Comparison of ENCODE assay signal across 24 cellular contexts in genomic region chr12:14994610-14995009, GRCh38. TPM values are rescaled to one million over a fixed set of nuclear protein-coding genes. Genes with fewer than 3 reads are reported as not detected.
DNase-seq lines count a peak whose midpoint lies in the region; ATAC-seq, FAIRE-seq and TF ChIP-seq lines count a peak whose summit lies in the region.
"Had no signal": no experiment of that assay in that cellular context is flagged by ENCODE, and none has a peak within 500 bp of the region (broad histone marks: within the 10 kb centered on the region; RNA-seq: fewer than 3 reads in every experiment).

No MANE protein-coding gene starts in this region.

- no peak overlapping the region for H3K56ac ChIP-seq in H1 (replicated peaks; ENCODE audit: insufficient read length, low read depth, low read length)

- no peak overlapping the region for H3K18ac ChIP-seq in H1 (ENCODE audit: extremely low read depth, low read length)

- peak overlapping the region; percentile 15 for H3K9ac ChIP-seq in Loucy (ENCODE audit: low read depth, low read length, poor library complexity, severe bottlenecking)
- no peak overlapping the region for H3K9ac ChIP-seq in H1 (replicated peaks in 1 of 4; ENCODE audit: extremely low read depth in 1 of 4, low read depth in 3 of 4, low read length in 3 of 4)
- H3K9ac ChIP-seq: GM23248 had no signal

- H3K36me3 Mint-ChIP-seq in activated CD4-positive, alpha-beta T cell treated with anti-CD3 and anti-CD28 coated beads for 36 hours (ENCODE audit: low read depth): no peaks in the 10 kb centered on the region
- H3K36me3 Mint-ChIP-seq: CD14-positive monocyte had no signal

- no peaks in the 10 kb centered on the region for H3K9me2 ChIP-seq in Loucy (replicated peaks; ENCODE audit: low read depth, low read length)

- H4K91ac ChIP-seq in H1 (replicated peaks; ENCODE audit: insufficient read length, low read length): no peak overlapping the region

- no peak overlapping the region for H2BK15ac ChIP-seq in H1 (ENCODE audit: low read length)

- no peaks in the 10 kb centered on the region for H3K9me3 ChIP-seq in Loucy (ENCODE audit: insufficient read depth, low read depth, low read length)
- no peaks in the 10 kb centered on the region for H3K9me3 ChIP-seq in H1 (ENCODE audit: insufficient read depth in 2 of 2, low read depth in 1 of 2, low read length in 1 of 2)
- H3K9me3 ChIP-seq in sigmoid colon: no peaks in the 10 kb centered on the region
- H3K9me3 ChIP-seq: A549 had no signal

- POLR2A ChIA-PET in activated CD4-positive, alpha-beta T cell treated with anti-CD3 and anti-CD28 coated beads for 36 hours (lab: Charles Lee): no interaction called here
- POLR2A ChIA-PET in H1 (lab: Charles Lee; ENCODE audit: partially characterized antibody): interaction anchor here (1.4 kb wide), 1 partner anchor 223 kb away, joined by 4 read pairs; a partner anchor contains a TSS

- H3K4me3 ChIP-seq in Loucy (ENCODE audit: low read length, poor library complexity, severe bottlenecking): no peak overlapping the region
- no peak overlapping the region for H3K4me3 ChIP-seq in H1 (ENCODE audit: extremely low read depth in 1 of 4, insufficient read depth in 2 of 4, low read depth in 3 of 4, low read length in 4 of 4)
- H3K4me3 ChIP-seq in sigmoid colon: no peak overlapping the region
- H3K4me3 ChIP-seq: A549, GM23248, spleen had no signal

- H3K27me3 ChIP-seq in Loucy (ENCODE audit: insufficient read depth, low read length, poor library complexity, severe bottlenecking) (no peaks in the 10 kb centered on the region), H1 (replicated peaks in 1 of 4; ENCODE audit: control insufficient read depth in 3 of 4, extremely low read depth in 1 of 4, insufficient read depth in 3 of 4, low read length in 3 of 4) (no peaks in the 10 kb centered on the region), sigmoid colon (no peaks in the 10 kb centered on the region)
- H3K27me3 ChIP-seq: spleen had no signal

- no peaks in the 10 kb centered on the region for H3K27me3 Mint-ChIP-seq in activated CD4-positive, alpha-beta T cell treated with anti-CD3 and anti-CD28 coated beads for 36 hours

- no peak overlapping the region for H3K27ac ChIP-seq in H1 (ENCODE audit: low read depth, low read length)
- H3K27ac ChIP-seq in sigmoid colon: peak overlapping the region in 3 of 4 donors; percentile 25 to 62 (median 43)
- H3K27ac ChIP-seq: A549, GM23248 had no signal

- TF ChIP-seq POLR2A in H1 (IDR thresholded peaks at IDR 0.05; ENCODE audit: control extremely low read depth in 1 of 2, low read depth in 2 of 2, low read length in 2 of 2) (no peak), sigmoid colon (IDR thresholded peaks at IDR 0.05) (no peak)

- H3K4me2 ChIP-seq in Loucy (ENCODE audit: low read depth, low read length, poor library complexity, severe bottlenecking): no peak overlapping the region
- H3K4me2 ChIP-seq in H1 (ENCODE audit: insufficient read depth in 1 of 2, low read depth in 2 of 2, low read length in 2 of 2): no peak overlapping the region

- H3K4ac ChIP-seq in H1 (replicated peaks; ENCODE audit: insufficient read length, low read depth, low read length): no peak overlapping the region

- H4K20me1 ChIP-seq in Loucy (ENCODE audit: insufficient read depth, low read length, poor library complexity, severe bottlenecking): no peaks in the 10 kb centered on the region
- H4K20me1 ChIP-seq in H1 (replicated peaks in 1 of 2; ENCODE audit: control insufficient read depth in 1 of 2, insufficient read depth in 2 of 2, low read length in 2 of 2): no peaks in the 10 kb centered on the region

- H4K5ac ChIP-seq in H1 (ENCODE audit: insufficient read length, low read depth, low read length): no peak overlapping the region

- TF ChIP-seq CTCF in Loucy (conservative IDR thresholded peaks at IDR 0.05; ENCODE audit: low read length) (no peak), H1 (IDR thresholded peaks at IDR 0.05; ENCODE audit: control extremely low read depth in 1 of 3, insufficient read depth in 1 of 3, low read depth in 1 of 3, low read length in 3 of 3) (no peak), sigmoid colon (IDR thresholded peaks at IDR 0.05) (no peak)

- H3K79me2 ChIP-seq in Loucy (ENCODE audit: insufficient read depth, low read length) (no peaks in the 10 kb centered on the region), H1 (ENCODE audit: control insufficient read depth in 1 of 2, insufficient read depth in 2 of 2, low read length in 2 of 2) (no peaks in the 10 kb centered on the region)

- FAIRE-seq in H1 (lab: Jason Lieb, UNC): no peak
- FAIRE-seq: A549 had no signal

- H2AK5ac ChIP-seq in H1 (ENCODE audit: low read depth, low read length): no peak overlapping the region

- no peak for DNase-seq in activated CD4-positive, alpha-beta T cell treated with anti-CD3 and anti-CD28 coated beads for 36 hours
- DNase-seq in activated CD4-positive, alpha-beta T cell treated with anti-CD3 and anti-CD28 coated beads for 1 hour: no peak
- DNase-seq in H1 (ENCODE audit: low read depth in 1 of 2, low spot score in 2 of 2): no peak
- no peak for DNase-seq in sigmoid colon
- no peak for DNase-seq in stimulated activated CD4-positive, alpha-beta T cell treated with anti-CD3 and anti-CD28 coated beads, Interleukin-1b, Interleukin-23, amount 100 ng/mL, for 48 hours
- no peak for DNase-seq in COR-L47 (lab: John Stamatoyannopoulos, UW)
- no peak for DNase-seq in DMS79 (lab: John Stamatoyannopoulos, UW)
- DNase-seq: activated effector memory CD4-positive, alpha-beta T cell treated with anti-CD3 and anti-CD28 coated beads, Interleukin-2, amount 50 U/mL, for 16 hours; NCI-H2029; NCI-H510A; Right ventricle myocardium superior; spleen had no signal

- H3K79me1 ChIP-seq in H1 (ENCODE audit: low read depth, low read length): no peaks in the 10 kb centered on the region

- no peak for ATAC-seq in activated CD4-positive, alpha-beta T cell treated with anti-CD3 and anti-CD28 coated beads for 36 hours

- H3K14ac ChIP-seq in H1 (ENCODE audit: insufficient read length): no peak overlapping the region

- H3K4me1 ChIP-seq in Loucy (ENCODE audit: insufficient read depth, low read length, poor library complexity, severe bottlenecking) (peaks cover 21% of the 10 kb centered on the region), H1 (replicated peaks in 1 of 4; ENCODE audit: control insufficient read depth in 3 of 4, insufficient read depth in 4 of 4, low read length in 3 of 4) (no peaks in the 10 kb centered on the region), sigmoid colon (peaks cover 0 to 48% (median 35%) of the 10 kb centered on the region in 4 donors)

- 89% methylated on average over 3 of the region's 3 CpGs; no CpG with 5 or more reads in 1 of the 2 experiments for WGBS in H1 (ENCODE audit: extremely low coverage in 1 of 2, insufficient coverage in 1 of 2, insufficient read length in 1 of 2, insufficient replicate concordance in 2 of 2, low coverage in 1 of 2, low lambda C conversion rate in 2 of 2, missing lambda C conversion rate in 1 of 2), 2 experiments
- 40 to 59% methylated on average over 3 of the region's 3 CpGs for WGBS in sigmoid colon, 2 donors

- H2BK12ac ChIP-seq in H1 (ENCODE audit: low read depth, low read length): no peak overlapping the region

- no peak overlapping the region for H2BK20ac ChIP-seq in H1 (ENCODE audit: low read length)

- H2AFZ ChIP-seq in Loucy (ENCODE audit: low read length): no peak overlapping the region
- H2AFZ ChIP-seq in H1 (ENCODE audit: low read length): 0 out of 2 replicates have a peak overlapping the region, but pooled peaks have one; percentile 10
- H2AFZ ChIP-seq: GM23248 had no signal

- H3K36me3 ChIP-seq in Loucy (ENCODE audit: insufficient read depth, low read length): no peaks in the 10 kb centered on the region
- no peaks in the 10 kb centered on the region for H3K36me3 ChIP-seq in H1 (ENCODE audit: control insufficient read depth in 2 of 4, insufficient read depth in 4 of 4, low read length in 3 of 4)
- no peaks in the 10 kb centered on the region for H3K36me3 ChIP-seq in sigmoid colon
- H3K36me3 ChIP-seq: spleen had no signal

- TF ChIP-seq EP300 in H1 (IDR thresholded peaks at IDR 0.05; ENCODE audit: borderline replicate concordance in 1 of 2, low read depth in 2 of 2, low read length in 2 of 2) (no peak), sigmoid colon (IDR thresholded peaks at IDR 0.05) (no peak)

- no peaks in the 10 kb centered on the region for H3F3A ChIP-seq in Loucy (ENCODE audit: low read depth)

- peak overlapping the region; percentile 53 for H3K27ac Mint-ChIP-seq in activated CD4-positive, alpha-beta T cell treated with anti-CD3 and anti-CD28 coated beads for 36 hours

- H3K4me1 Mint-ChIP-seq in activated CD4-positive, alpha-beta T cell treated with anti-CD3 and anti-CD28 coated beads for 36 hours: peaks cover 29% of the 10 kb centered on the region

- intact Hi-C loops in activated CD4-positive, alpha-beta T cell treated with anti-CD3 and anti-CD28 coated beads for 36 hours (cut with DNase I, micrococcal nuclease): loop anchor here (1.0 to 5.0 kb wide), 10 partner anchors 34 to 757 kb away; partner anchors contain the start of genes ARHGDIB (in 1 of the 2), ERP27 (in 1 of the 2) and RERG (in 1 of the 2)
- intact Hi-C loops in sigmoid colon (cut with DNase I): loop anchor here (1.0 to 10.0 kb wide), 8 partner anchors 47 to 760 kb away; a partner anchor contains a TSS

- no peak overlapping the region for H4K8ac ChIP-seq in H1 (ENCODE audit: extremely low read depth, insufficient read depth, low read length)

- no peak overlapping the region for H2BK120ac ChIP-seq in H1 (replicated peaks; ENCODE audit: low read depth, low read length)

- H3K4me3 Mint-ChIP-seq in activated CD4-positive, alpha-beta T cell treated with anti-CD3 and anti-CD28 coated beads for 36 hours: no peak overlapping the region
- H3K4me3 Mint-ChIP-seq: CD14-positive monocyte, nephron had no signal

- H3K23me2 ChIP-seq in H1 (ENCODE audit: low read depth, low read length): no peaks in the 10 kb centered on the region

- H3K23ac ChIP-seq in H1 (ENCODE audit: insufficient read length): no peak overlapping the region

- H2BK5ac ChIP-seq in H1 (ENCODE audit: low read depth, low read length): no peak overlapping the region

- CTCF ChIA-PET in activated CD4-positive, alpha-beta T cell treated with anti-CD3 and anti-CD28 coated beads for 36 hours (lab: Charles Lee): interaction anchor here (0.8 to 4.8 kb wide), 27 partner anchors 9 to 227 kb away, joined by 3 to 85 read pairs (median 5); partner anchors contain the start of genes ART4, C12orf60, ERP27 and PDE6H
- CTCF ChIA-PET in H1 (lab: Charles Lee; ENCODE audit: partially characterized antibody): interaction anchor here (0.7 to 12.5 kb wide), 24 partner anchors 10 to 552 kb away, joined by 3 to 116 read pairs (median 5); partner anchors contain the start of genes ART4, ERP27 and PDE6H

- peaks cover 9% of the 10 kb centered on the region for H3K9me3 Mint-ChIP-seq in activated CD4-positive, alpha-beta T cell treated with anti-CD3 and anti-CD28 coated beads for 36 hours (ENCODE audit: low read depth)

- no peak for TF ChIP-seq RAD21 in H1 (IDR thresholded peaks at IDR 0.05 in 1 of 2, conservative IDR thresholded peaks at IDR 0.05 in 1 of 2; ENCODE audit: low read depth in 2 of 2, low read length in 2 of 2)

RNA-seq across cellular contexts. Expression of gene PDE6H, which starts 21.8 kb away (rescaled TPM):
- total RNA-seq in activated CD4-positive, alpha-beta T cell treated with anti-CD3 and anti-CD28 coated beads for 36 hours: under 1 TPM in 1 of 2 experiments, not detected in 1; 0.25 TPM
- total RNA-seq in H1 (2021; fragmentation: NEBNext Ultra II Directional; extraction: Animal tissue kit (Norgen Biotek cat#: 25700)): not detected in 2 replicates
- not detected in 2 replicates for polyA plus RNA-seq in H1 (2011; rRNA removed)
- not detected for polyA plus RNA-seq in H1 (2011; cell fraction: cytosol; rRNA removed)
- polyA plus RNA-seq in H1 (2011; cell fraction: nucleus; rRNA removed): not detected
- not detected in 4 replicates for polyA plus RNA-seq in H1 (2012, experiment 1 of 2)
- not detected for polyA plus RNA-seq in H1 (2012, experiment 2 of 2)
- not detected for polyA plus RNA-seq in H1 (2013, experiment 1 of 2)
- polyA plus RNA-seq in H1 (2013, experiment 2 of 2): not detected
- not detected in 2 replicates for polyA minus RNA-seq in H1 (2011; rRNA and poly(A)+ RNA removed)
- not detected for polyA minus RNA-seq in H1 (2011; cell fraction: cytosol; rRNA and poly(A)+ RNA removed)
- not detected for polyA minus RNA-seq in H1 (2011; cell fraction: nucleus; rRNA and poly(A)+ RNA removed)
- total RNA-seq in sigmoid colon: not detected
- not detected for polyA plus RNA-seq in sigmoid colon
- total RNA-seq: activated CD8-positive, alpha-beta memory T cell treated with anti-CD3 and anti-CD28 coated beads for 36 hours; chondrocyte; Daoy; GM23248; lung microvascular endothelial cell; posterior vena cava; Right ventricle myocardium superior; T-helper 1 cell treated with Interleukin-12 subunit alpha and Interleukin-12 subunit beta and Interleukin-4 antibody, amounts not matched to agents 30 ng/mL and 1 ng/mL, for 36 hours had no signal
- polyA plus RNA-seq: A549, GM23248, spleen, thymus had no signal

RNA-seq across cellular contexts. Expression of gene ARHGDIB, which starts 33.2 kb away (rescaled TPM):
- total RNA-seq in activated CD4-positive, alpha-beta T cell treated with anti-CD3 and anti-CD28 coated beads for 36 hours: 100 to 1,000 TPM; 596 to 912 TPM
- 0.48 and 0.82 TPM in 2 replicates for total RNA-seq in H1 (2021; fragmentation: NEBNext Ultra II Directional; extraction: Animal tissue kit (Norgen Biotek cat#: 25700))
- 0.55 and 1.3 TPM in 2 replicates for polyA plus RNA-seq in H1 (2011; rRNA removed)
- polyA plus RNA-seq in H1 (2011; cell fraction: cytosol; rRNA removed): 0.39 TPM
- polyA plus RNA-seq in H1 (2011; cell fraction: nucleus; rRNA removed): 0.17 TPM
- 1.1 to 1.2 TPM (median 1.1 TPM) in 4 replicates for polyA plus RNA-seq in H1 (2012, experiment 1 of 2)
- polyA plus RNA-seq in H1 (2012, experiment 2 of 2): 0.38 TPM
- polyA plus RNA-seq in H1 (2013, experiment 1 of 2): 1.6 TPM
- polyA plus RNA-seq in H1 (2013, experiment 2 of 2): 1.8 TPM
- polyA minus RNA-seq in H1 (2011; rRNA and poly(A)+ RNA removed): 1.1 TPM in 1 of 2 replicates, not detected in the other
- polyA minus RNA-seq in H1 (2011; cell fraction: cytosol; rRNA and poly(A)+ RNA removed): not detected
- not detected for polyA minus RNA-seq in H1 (2011; cell fraction: nucleus; rRNA and poly(A)+ RNA removed)
- 10 to 100 TPM; 21.0 to 71.4 (median 48.8) TPM for total RNA-seq in sigmoid colon
- 100 to 1,000 TPM in 1 of 3 donors, 10 to 100 TPM in 2; 89.5 to 304 (median 93.4) TPM for polyA plus RNA-seq in sigmoid colon

RNA-seq across cellular contexts. Expression of gene ERP27, which starts 56.3 kb away (rescaled TPM):
- 1 to 10 TPM; 1.7 to 2.0 TPM for total RNA-seq in activated CD4-positive, alpha-beta T cell treated with anti-CD3 and anti-CD28 coated beads for 36 hours
- not detected in 2 replicates for total RNA-seq in H1 (2021; fragmentation: NEBNext Ultra II Directional; extraction: Animal tissue kit (Norgen Biotek cat#: 25700))
- polyA plus RNA-seq in H1 (2011; rRNA removed): not detected in 2 replicates
- polyA plus RNA-seq in H1 (2011; cell fraction: cytosol; rRNA removed): not detected
- polyA plus RNA-seq in H1 (2011; cell fraction: nucleus; rRNA removed): not detected
- not detected in 4 replicates for polyA plus RNA-seq in H1 (2012, experiment 1 of 2)
- polyA plus RNA-seq in H1 (2012, experiment 2 of 2): not detected
- polyA plus RNA-seq in H1 (2013, experiment 1 of 2): not detected
- 0.04 TPM for polyA plus RNA-seq in H1 (2013, experiment 2 of 2)
- polyA minus RNA-seq in H1 (2011; rRNA and poly(A)+ RNA removed): not detected in 2 replicates
- not detected for polyA minus RNA-seq in H1 (2011; cell fraction: cytosol; rRNA and poly(A)+ RNA removed)
- not detected for polyA minus RNA-seq in H1 (2011; cell fraction: nucleus; rRNA and poly(A)+ RNA removed)
- not detected for total RNA-seq in sigmoid colon
- 1 to 10 TPM in 1 of 3 donors, under 1 TPM in 2; 0.23 to 2.3 (median 0.60) TPM for polyA plus RNA-seq in sigmoid colon
- total RNA-seq: Daoy, GM23248, lung microvascular endothelial cell had no signal
- polyA plus RNA-seq: GM23248 had no signal

Comparison
In these comparisons a context has a peak if more than half of its experiments do, and no peak if none do; other contexts are left out.
1. RNA of gene ARHGDIB, which starts 33.2 kb away (total RNA-seq): 596 to 912 TPM in activated CD4-positive, alpha-beta T cell treated with anti-CD3 and anti-CD28 coated beads for 36 hours and 21.0 to 71.4 TPM in sigmoid colon; 0.48 to 0.82 TPM in H1; every median in the first group is over 10 times any median in the second.